1 cellular context compared by ENCODE assay signal in the genomic region with DNA sequence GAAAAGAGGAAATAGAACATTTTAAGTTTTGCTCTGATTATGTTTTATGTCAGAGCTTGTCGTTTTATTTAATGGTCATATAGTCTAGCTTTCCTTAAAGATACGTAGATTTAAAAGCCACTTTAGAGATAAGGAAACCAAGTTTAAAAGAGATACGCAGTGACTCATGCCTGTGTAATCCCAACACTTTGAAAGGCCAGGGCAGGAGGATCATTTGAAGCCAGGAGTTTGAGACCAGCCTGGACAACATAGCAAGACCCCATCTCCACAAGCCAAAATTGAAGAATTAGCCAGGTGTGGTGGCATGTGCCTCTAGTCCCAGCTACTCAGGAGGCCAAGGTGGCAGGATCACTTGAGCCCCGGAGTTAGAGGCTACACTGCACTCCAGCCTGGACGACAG.
A peak's percentile ranks its signal among the peaks of the same experiment; 100 is the strongest.
TF ChIP-seq lines count a peak whose summit lies in the region.

No MANE protein-coding gene starts in this region.

TF ChIP-seq in HepG2, 621 proteins besides CTCF, POLR2A, EP300 and RAD21:
- TF ChIP-seq ASH2L (IDR thresholded peaks at IDR 0.05; ENCODE audit: insufficient read length, low read depth, low read length) (no peak), ZNF121 (CRISPR knock-in tag; IDR thresholded peaks at IDR 0.05) (peak; percentile 96)
